ENCODE assay signal across 9 cellular contexts in the genomic region with DNA sequence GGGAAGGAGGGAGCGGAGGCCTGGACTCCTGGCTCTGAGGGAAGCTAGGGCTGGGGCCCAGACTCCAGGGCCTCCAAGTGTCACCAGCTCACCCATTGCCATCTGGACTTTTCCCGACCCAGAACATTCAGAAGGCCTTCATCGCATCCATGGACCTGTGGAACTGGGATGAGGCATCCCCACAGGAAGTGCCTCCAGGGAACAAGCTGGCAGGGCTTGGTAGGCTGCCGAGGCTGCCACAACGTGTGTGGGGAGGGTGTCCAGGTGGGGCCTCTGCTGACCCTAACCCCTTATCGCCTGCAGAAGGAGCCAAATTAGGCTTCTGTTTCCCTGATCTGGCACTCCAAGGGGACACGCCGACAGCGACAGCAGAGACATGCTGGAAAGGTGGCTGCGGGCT. TPM values are rescaled to one million over a fixed set of nuclear protein-coding genes. Genes with fewer than 3 reads are reported as not detected.
DNase-seq lines count a peak whose midpoint lies in the region; ATAC-seq and TF ChIP-seq lines count a peak whose summit lies in the region.
"Had no signal": no experiment of that assay in that cellular context is flagged by ENCODE, and none has a peak within 500 bp of the region (broad histone marks: within the 10 kb centered on the region; RNA-seq: fewer than 3 reads in every experiment).

No MANE protein-coding gene starts in this region.

- peaks cover 28% of the 10 kb centered on the region for H3K4me1 Mint-ChIP-seq in activated naive CD8-positive, alpha-beta T cell (ENCODE audit: low read depth)
- H3K4me1 Mint-ChIP-seq in nephron progenitor cell: peaks cover 46% of the 10 kb centered on the region

- no peaks in the 10 kb centered on the region for H3K9me3 Mint-ChIP-seq in activated naive CD8-positive, alpha-beta T cell (ENCODE audit: low read depth)
- no peaks in the 10 kb centered on the region for H3K9me3 Mint-ChIP-seq in nephron progenitor cell

- H3K27me3 ChIP-seq in HUES64 (ENCODE audit: insufficient read depth, low read length): peaks cover 14% of the 10 kb centered on the region
- H3K27me3 ChIP-seq: uterus had no signal

- no peaks in the 10 kb centered on the region for H3K36me3 Mint-ChIP-seq in activated naive CD8-positive, alpha-beta T cell
- peaks cover 8% of the 10 kb centered on the region for H3K36me3 Mint-ChIP-seq in nephron progenitor cell (ENCODE audit: low read depth)

- no peak for TF ChIP-seq CTCF in nephron progenitor cell (IDR thresholded peaks at IDR 0.05)

- H3K9ac ChIP-seq in HUES64 (ENCODE audit: low read depth, low read length): no peak overlapping the region

- H3K27ac Mint-ChIP-seq in activated naive CD8-positive, alpha-beta T cell: no peak overlapping the region
- H3K27ac Mint-ChIP-seq in nephron progenitor cell: no peak overlapping the region

- H3K36me3 ChIP-seq in HUES64 (ENCODE audit: insufficient read depth, low read length): peaks cover 11% of the 10 kb centered on the region
- H3K36me3 ChIP-seq: uterus had no signal

- DNase-seq in NCI-H82 (lab: John Stamatoyannopoulos, UW) (peak; percentile 17), NCI-H82 treated with DMSO at 0.1 percent for 48 hours (lab: John Stamatoyannopoulos, UW; ENCODE audit: unreplicated experiment) (no peak), nephron progenitor cell (no peak), NCI-H2081 treated with DMSO at 0.1 percent for 48 hours (lab: John Stamatoyannopoulos, UW) (no peak), KG1 (lab: John Stamatoyannopoulos, UW) (no peak)

- peaks cover 26% of the 10 kb centered on the region for H3K4me1 ChIP-seq in HUES64 (ENCODE audit: insufficient read depth, low read length)
- H3K4me1 ChIP-seq: uterus had no signal

- no peak for ATAC-seq in HG03280 (IDR thresholded peaks at IDR 0.05; ENCODE audit: unreplicated experiment)

- peak overlapping the region; percentile 68 for H3K4me3 Mint-ChIP-seq in activated naive CD8-positive, alpha-beta T cell
- peak overlapping the region; percentile 84 for H3K4me3 Mint-ChIP-seq in nephron progenitor cell

- WGBS in HUES64: 78% methylated on average over 10 of the region's 10 CpGs

- H3K4me3 ChIP-seq in HUES64 (ENCODE audit: low read length): no peak overlapping the region

- no peaks in the 10 kb centered on the region for H3K27me3 Mint-ChIP-seq in activated naive CD8-positive, alpha-beta T cell
- peaks cover 5% of the 10 kb centered on the region for H3K27me3 Mint-ChIP-seq in nephron progenitor cell (ENCODE audit: low read depth, poor library complexity)

- H3K9me3 ChIP-seq in HUES64 (ENCODE audit: insufficient read depth, low read depth, low read length): no peaks in the 10 kb centered on the region
- H3K9me3 ChIP-seq: uterus had no signal

- H3K27ac ChIP-seq in HUES64 (ENCODE audit: low read depth, low read length): peak overlapping the region; percentile 37; the same call in 1 of the 2 replicates

RNA-seq across cellular contexts. Expression of a gene that starts 0.8 kb away (rescaled TPM):
- 1.1 TPM for polyA plus RNA-seq in HUES64 (2013, experiment 1 of 2)
- polyA plus RNA-seq in HUES64 (2013, experiment 2 of 2): 1.6 TPM

RNA-seq across cellular contexts. Expression of a gene that starts 5.8 kb away (rescaled TPM):
- polyA plus RNA-seq in HUES64 (2013, experiment 1 of 2): 494 TPM
- polyA plus RNA-seq in HUES64 (2013, experiment 2 of 2): 519 TPM

RNA-seq across cellular contexts. Expression of a gene that starts 13.5 kb away (rescaled TPM):
- 56.0 TPM for polyA plus RNA-seq in HUES64 (2013, experiment 1 of 2)
- 50.7 TPM for polyA plus RNA-seq in HUES64 (2013, experiment 2 of 2)

RNA-seq across cellular contexts. Expression of a gene that starts 24.0 kb away (rescaled TPM):
- polyA plus RNA-seq in HUES64 (2013, experiment 1 of 2): not detected
- 0.51 TPM for polyA plus RNA-seq in HUES64 (2013, experiment 2 of 2)

RNA-seq across cellular contexts. Expression of a gene that starts 29.8 kb away (rescaled TPM):
- 18.7 TPM for polyA plus RNA-seq in HUES64 (2013, experiment 1 of 2)
- polyA plus RNA-seq in HUES64 (2013, experiment 2 of 2): 16.7 TPM
